10 cellular contexts compared by ENCODE assay signal in genomic region chr3:104909188-104909587, GRCh38.
DNase-seq lines count a peak whose midpoint lies in the region; ATAC-seq, FAIRE-seq and TF ChIP-seq lines count a peak whose summit lies in the region.
"Had no signal": no experiment of that assay in that cellular context is flagged by ENCODE, and none has a peak within 500 bp of the region (broad histone marks: within the 10 kb centered on the region; RNA-seq: fewer than 3 reads in every experiment).

No MANE protein-coding gene starts in this region.

- FAIRE-seq in bronchial epithelial cell (lab: Jason Lieb, UNC) (peak; percentile 32), D721Med (lab: Jason Lieb, UNC) (no peak)

- DNase-seq in GM04504 (ENCODE audit: low read depth) (peak; percentile 36), NCI-H226 (peak; percentile 31), bronchial epithelial cell (ENCODE audit: low read depth) (peak; percentile 81), D721Med (ENCODE audit: insufficient read length, low spot score) (no peak), RKO (ENCODE audit: low spot score) (no peak), NCI-H2227 (lab: John Stamatoyannopoulos, UW; ENCODE audit: unreplicated experiment) (no peak), aorta (no peak)
- DNase-seq: activated T-cell treated with anti-CD3 and anti-CD28 coated beads, Interleukin-2, amount 50 U/mL, for 4 hours; trophoblast cell had no signal

- peak overlapping the region in 1 of 2 donors; percentile 38 for H3K27ac ChIP-seq in aorta (ENCODE audit: low read depth in 1 of 2, low read length in 2 of 2)

- peaks cover 9% of the 10 kb centered on the region for H3K4me1 ChIP-seq in neuron (ENCODE audit: insufficient read depth, low read length)
- H3K4me1 ChIP-seq in aorta (ENCODE audit: control insufficient read depth in 1 of 2, insufficient read depth in 2 of 2, low read length in 2 of 2), result peaks cover 0 to 5% of the 10 kb centered on the region in 2 donors

- intact Hi-C loops in aorta (cut with DNase I), result loop anchor here in 1 of 2 donors (5.0 kb wide), 2 partner anchors 443 to 458 kb away; partner anchors contain the start of gene ALCAM

- ATAC-seq in aorta (ENCODE audit: low FRiP score), result no peak
- ATAC-seq: activated T-cell treated with anti-CD3 and anti-CD28 coated beads, Interleukin-2, amount 50 U/mL, for 4 hours had no signal

- peak overlapping the region; percentile 34 for H2AFZ ChIP-seq in neuron (ENCODE audit: low read depth, low read length)

- H3K27me3 ChIP-seq in bronchial epithelial cell (ENCODE audit: control insufficient read depth, insufficient read depth, low read length) (no peaks in the 10 kb centered on the region), neuron (ENCODE audit: insufficient read depth, low read length) (no peaks in the 10 kb centered on the region), aorta (ENCODE audit: control insufficient read depth in 1 of 2, insufficient read depth in 2 of 2, low read length in 1 of 2) (no peaks in the 10 kb centered on the region)

- 8 to 9% methylated on average over 1 of the region's 1 CpG for WGBS in aorta, 2 donors

- H3K9me3 ChIP-seq in neuron (ENCODE audit: low read length) (no peaks in the 10 kb centered on the region), aorta (ENCODE audit: control insufficient read depth, low read length) (no peaks in the 10 kb centered on the region)

- H3K4me3 ChIP-seq in bronchial epithelial cell (ENCODE audit: low read depth, low read length), result no peak overlapping the region
- H3K4me3 ChIP-seq in neuron (ENCODE audit: low read length), result no peak overlapping the region
- no peak overlapping the region for H3K4me3 ChIP-seq in aorta (ENCODE audit: low read length in 2 of 2)

- TF ChIP-seq CTCF in bronchial epithelial cell (IDR thresholded peaks at IDR 0.05; ENCODE audit: insufficient read depth, low read length, severe bottlenecking) (no peak), D721Med (IDR thresholded peaks at IDR 0.05; ENCODE audit: insufficient read depth, missing control alignments) (no peak)

- H3K36me3 ChIP-seq in bronchial epithelial cell (ENCODE audit: control insufficient read depth, insufficient read depth, low read length), result no peaks in the 10 kb centered on the region
- no peaks in the 10 kb centered on the region for H3K36me3 ChIP-seq in neuron (ENCODE audit: insufficient read depth, low read length)
- H3K36me3 ChIP-seq in aorta (ENCODE audit: control insufficient read depth in 1 of 2, insufficient read depth in 2 of 2, low read length in 1 of 2), result no peaks in the 10 kb centered on the region

Comparison
In these comparisons a context has a peak if more than half of its experiments do, and no peak if none do; other contexts are left out.
1. DNase-seq: peak in GM04504 (single experiment), NCI-H226 (single experiment) and bronchial epithelial cell (single experiment); none in D721Med (single experiment), RKO (single experiment), NCI-H2227 (single experiment) and aorta (0 of 2).